Comparison of ENCODE assay signal across 2 cellular contexts in the genomic region with DNA sequence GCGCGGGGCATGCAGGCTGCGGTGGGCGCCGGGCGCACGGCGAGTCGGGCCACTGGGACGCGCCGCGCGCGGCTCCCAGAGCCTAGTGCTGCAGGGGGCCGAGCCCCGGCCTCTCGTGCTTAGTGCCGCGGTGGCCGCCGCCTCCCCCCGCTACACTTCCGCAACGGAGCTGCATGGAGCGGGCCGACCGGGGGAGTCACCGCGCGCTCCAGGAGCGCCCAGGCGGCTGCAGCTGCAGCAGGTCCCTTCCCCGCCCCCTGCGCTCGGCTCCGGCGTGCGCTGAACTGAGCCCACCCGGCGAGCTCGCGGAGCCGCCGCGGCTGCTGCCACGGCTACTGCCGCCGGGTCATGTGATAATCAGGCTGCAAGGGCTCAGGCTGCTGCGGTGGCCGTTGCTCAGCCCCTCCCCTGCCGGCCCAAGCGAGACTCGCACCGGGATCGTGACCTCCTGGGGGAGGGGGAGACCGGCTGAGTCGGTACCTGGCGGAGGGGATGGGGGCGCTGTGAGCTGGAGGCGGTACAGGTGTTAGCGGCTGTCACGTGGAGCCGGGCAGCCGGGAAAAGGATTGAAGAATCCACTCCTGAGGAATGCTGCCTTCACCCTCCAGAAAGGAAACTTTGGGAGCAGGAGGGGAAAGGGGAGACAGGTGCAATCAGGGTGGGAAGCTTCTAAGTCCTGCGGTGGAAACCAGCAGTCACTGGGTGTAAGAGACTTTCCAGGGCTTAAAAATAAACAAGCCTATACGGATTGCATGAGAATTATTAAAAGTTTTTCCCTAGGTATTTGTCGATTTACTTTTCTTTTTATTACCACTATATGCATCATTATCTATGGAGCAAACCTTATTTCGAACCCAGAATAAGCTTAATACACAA.
TF ChIP-seq lines count a peak whose summit lies in the region.

A gene with protein sequence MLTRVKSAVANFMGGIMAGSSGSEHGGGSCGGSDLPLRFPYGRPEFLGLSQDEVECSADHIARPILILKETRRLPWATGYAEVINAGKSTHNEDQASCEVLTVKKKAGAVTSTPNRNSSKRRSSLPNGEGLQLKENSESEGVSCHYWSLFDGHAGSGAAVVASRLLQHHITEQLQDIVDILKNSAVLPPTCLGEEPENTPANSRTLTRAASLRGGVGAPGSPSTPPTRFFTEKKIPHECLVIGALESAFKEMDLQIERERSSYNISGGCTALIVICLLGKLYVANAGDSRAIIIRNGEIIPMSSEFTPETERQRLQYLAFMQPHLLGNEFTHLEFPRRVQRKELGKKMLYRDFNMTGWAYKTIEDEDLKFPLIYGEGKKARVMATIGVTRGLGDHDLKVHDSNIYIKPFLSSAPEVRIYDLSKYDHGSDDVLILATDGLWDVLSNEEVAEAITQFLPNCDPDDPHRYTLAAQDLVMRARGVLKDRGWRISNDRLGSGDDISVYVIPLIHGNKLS (minus strand): TSS at position 352 of the 876 bp plus-strand sequence. CDS start 414 bp downstream, outside the sequence.

TF ChIP-seq in GM23338, 12 proteins besides CTCF, POLR2A, EP300 and RAD21 (continued from another document):
- TF ChIP-seq, protein P1, sequence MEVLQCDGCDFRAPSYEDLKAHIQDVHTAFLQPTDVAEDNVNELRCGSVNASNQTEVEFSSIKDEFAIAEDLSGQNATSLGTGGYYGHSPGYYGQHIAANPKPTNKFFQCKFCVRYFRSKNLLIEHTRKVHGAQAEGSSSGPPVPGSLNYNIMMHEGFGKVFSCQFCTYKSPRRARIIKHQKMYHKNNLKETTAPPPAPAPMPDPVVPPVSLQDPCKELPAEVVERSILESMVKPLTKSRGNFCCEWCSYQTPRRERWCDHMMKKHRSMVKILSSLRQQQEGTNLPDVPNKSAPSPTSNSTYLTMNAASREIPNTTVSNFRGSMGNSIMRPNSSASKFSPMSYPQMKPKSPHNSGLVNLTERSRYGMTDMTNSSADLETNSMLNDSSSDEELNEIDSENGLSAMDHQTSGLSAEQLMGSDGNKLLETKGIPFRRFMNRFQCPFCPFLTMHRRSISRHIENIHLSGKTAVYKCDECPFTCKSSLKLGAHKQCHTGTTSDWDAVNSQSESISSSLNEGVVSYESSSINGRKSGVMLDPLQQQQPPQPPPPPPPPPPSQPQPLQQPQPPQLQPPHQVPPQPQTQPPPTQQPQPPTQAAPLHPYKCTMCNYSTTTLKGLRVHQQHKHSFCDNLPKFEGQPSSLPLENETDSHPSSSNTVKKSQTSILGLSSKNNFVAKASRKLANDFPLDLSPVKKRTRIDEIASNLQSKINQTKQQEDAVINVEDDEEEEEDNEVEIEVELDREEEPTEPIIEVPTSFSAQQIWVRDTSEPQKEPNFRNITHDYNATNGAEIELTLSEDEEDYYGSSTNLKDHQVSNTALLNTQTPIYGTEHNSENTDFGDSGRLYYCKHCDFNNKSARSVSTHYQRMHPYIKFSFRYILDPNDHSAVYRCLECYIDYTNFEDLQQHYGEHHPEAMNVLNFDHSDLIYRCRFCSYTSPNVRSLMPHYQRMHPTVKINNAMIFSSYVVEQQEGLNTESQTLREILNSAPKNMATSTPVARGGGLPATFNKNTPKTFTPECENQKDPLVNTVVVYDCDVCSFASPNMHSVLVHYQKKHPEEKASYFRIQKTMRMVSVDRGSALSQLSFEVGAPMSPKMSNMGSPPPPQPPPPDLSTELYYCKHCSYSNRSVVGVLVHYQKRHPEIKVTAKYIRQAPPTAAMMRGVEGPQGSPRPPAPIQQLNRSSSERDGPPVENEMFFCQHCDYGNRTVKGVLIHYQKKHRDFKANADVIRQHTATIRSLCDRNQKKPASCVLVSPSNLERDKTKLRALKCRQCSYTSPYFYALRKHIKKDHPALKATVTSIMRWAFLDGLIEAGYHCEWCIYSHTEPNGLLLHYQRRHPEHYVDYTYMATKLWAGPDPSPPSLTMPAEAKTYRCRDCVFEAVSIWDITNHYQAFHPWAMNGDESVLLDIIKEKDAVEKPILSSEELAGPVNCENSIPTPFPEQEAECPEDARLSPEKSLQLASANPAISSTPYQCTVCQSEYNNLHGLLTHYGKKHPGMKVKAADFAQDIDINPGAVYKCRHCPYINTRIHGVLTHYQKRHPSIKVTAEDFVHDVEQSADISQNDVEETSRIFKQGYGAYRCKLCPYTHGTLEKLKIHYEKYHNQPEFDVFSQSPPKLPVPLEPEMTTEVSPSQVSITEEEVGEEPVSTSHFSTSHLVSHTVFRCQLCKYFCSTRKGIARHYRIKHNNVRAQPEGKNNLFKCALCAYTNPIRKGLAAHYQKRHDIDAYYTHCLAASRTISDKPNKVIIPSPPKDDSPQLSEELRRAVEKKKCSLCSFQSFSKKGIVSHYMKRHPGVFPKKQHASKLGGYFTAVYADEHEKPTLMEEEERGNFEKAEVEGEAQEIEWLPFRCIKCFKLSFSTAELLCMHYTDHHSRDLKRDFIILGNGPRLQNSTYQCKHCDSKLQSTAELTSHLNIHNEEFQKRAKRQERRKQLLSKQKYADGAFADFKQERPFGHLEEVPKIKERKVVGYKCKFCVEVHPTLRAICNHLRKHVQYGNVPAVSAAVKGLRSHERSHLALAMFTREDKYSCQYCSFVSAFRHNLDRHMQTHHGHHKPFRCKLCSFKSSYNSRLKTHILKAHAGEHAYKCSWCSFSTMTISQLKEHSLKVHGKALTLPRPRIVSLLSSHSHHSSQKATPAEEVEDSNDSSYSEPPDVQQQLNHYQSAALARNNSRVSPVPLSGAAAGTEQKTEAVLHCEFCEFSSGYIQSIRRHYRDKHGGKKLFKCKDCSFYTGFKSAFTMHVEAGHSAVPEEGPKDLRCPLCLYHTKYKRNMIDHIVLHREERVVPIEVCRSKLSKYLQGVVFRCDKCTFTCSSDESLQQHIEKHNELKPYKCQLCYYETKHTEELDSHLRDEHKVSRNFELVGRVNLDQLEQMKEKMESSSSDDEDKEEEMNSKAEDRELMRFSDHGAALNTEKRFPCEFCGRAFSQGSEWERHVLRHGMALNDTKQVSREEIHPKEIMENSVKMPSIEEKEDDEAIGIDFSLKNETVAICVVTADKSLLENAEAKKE (CRISPR knock-in tag; IDR thresholded peaks at IDR 0.05), result no peak
- TF ChIP-seq CREB1 (CRISPR knock-in tag; IDR thresholded peaks at IDR 0.05; ENCODE audit: low read depth), result peak; percentile 62

TF ChIP-seq in K562, 482 proteins besides CTCF, POLR2A, EP300 and RAD21 (continues in another document):
- TF ChIP-seq, protein P2, sequence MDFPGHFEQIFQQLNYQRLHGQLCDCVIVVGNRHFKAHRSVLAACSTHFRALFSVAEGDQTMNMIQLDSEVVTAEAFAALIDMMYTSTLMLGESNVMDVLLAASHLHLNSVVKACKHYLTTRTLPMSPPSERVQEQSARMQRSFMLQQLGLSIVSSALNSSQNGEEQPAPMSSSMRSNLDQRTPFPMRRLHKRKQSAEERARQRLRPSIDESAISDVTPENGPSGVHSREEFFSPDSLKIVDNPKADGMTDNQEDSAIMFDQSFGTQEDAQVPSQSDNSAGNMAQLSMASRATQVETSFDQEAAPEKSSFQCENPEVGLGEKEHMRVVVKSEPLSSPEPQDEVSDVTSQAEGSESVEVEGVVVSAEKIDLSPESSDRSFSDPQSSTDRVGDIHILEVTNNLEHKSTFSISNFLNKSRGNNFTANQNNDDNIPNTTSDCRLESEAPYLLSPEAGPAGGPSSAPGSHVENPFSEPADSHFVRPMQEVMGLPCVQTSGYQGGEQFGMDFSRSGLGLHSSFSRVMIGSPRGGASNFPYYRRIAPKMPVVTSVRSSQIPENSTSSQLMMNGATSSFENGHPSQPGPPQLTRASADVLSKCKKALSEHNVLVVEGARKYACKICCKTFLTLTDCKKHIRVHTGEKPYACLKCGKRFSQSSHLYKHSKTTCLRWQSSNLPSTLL (IDR thresholded peaks at IDR 0.05), result no peak
- TF ChIP-seq NCOR1 (IDR thresholded peaks at IDR 0.05) (peak; percentile 20; the same call in 1 of the 2 replicates), SRSF9 (IDR thresholded peaks at IDR 0.05; ENCODE audit: borderline replicate concordance, low read depth, low read length) (no peak), ZBED1 (IDR thresholded peaks at IDR 0.05) (0 out of 2 replicates have a peak, but pooled peaks have one; percentile 48), POLR2AphosphoS5 (IDR thresholded peaks at IDR 0.05; ENCODE audit: control insufficient read depth, insufficient read depth, low read depth, low read length) (peak; percentile 36; the same call in 1 of the 2 replicates), HNRNPH1 (optimal IDR thresholded peaks at IDR 0.05; ENCODE audit: low read depth, low read length) (no peak), TBL1XR1 (IDR thresholded peaks at IDR 0.05; ENCODE audit: low read length in 2 of 2) (peak in 1 of 2 experiments; percentile 18; a peak in 1 of 4 replicates), SPI1 (IDR thresholded peaks at IDR 0.05; ENCODE audit: borderline replicate concordance, low read depth, low read length) (peak; percentile 29; the same call in 1 of the 2 replicates), ZSCAN32 (CRISPR knock-in tag; IDR thresholded peaks at IDR 0.05) (no peak), EZH2 (IDR thresholded peaks at IDR 0.05; ENCODE audit: borderline replicate concordance, low read depth, low read length) (no peak), NFATC3 (IDR thresholded peaks at IDR 0.05) (no peak), ZNF253 (CRISPR knock-in tag; conservative IDR thresholded peaks at IDR 0.05) (no peak), PPARD (CRISPR knock-in tag; IDR thresholded peaks at IDR 0.05) (no peak), ZNF431 (CRISPR knock-in tag; IDR thresholded peaks at IDR 0.05) (no peak), ZNF75A (CRISPR knock-in tag; IDR thresholded peaks at IDR 0.05) (no peak), SUPT5H (IDR thresholded peaks at IDR 0.05) (no peak; the same call in 1 of the 2 replicates), TCF7 (IDR thresholded peaks at IDR 0.05; ENCODE audit: borderline replicate concordance) (no peak), NFE2 (IDR thresholded peaks at IDR 0.05; ENCODE audit: low read depth) (0 out of 2 replicates have a peak, but pooled peaks have one; percentile 7), STAT5A (IDR thresholded peaks at IDR 0.05; ENCODE audit: borderline replicate concordance, low read length) (no peak), HDAC3 (IDR thresholded peaks at IDR 0.05; ENCODE audit: borderline replicate concordance, partially characterized antibody) (no peak), RAD51 (IDR thresholded peaks at IDR 0.05; ENCODE audit: borderline replicate concordance, low read depth) (peak; percentile 85), MBD2 (IDR thresholded peaks at IDR 0.05; ENCODE audit: borderline replicate concordance, low read depth) (no peak), ELF4 (CRISPR knock-in tag; IDR thresholded peaks at IDR 0.05) (no peak), NFIC (IDR thresholded peaks at IDR 0.05) (no peak), ZNF41 (CRISPR knock-in tag; conservative IDR thresholded peaks at IDR 0.05) (no peak), ZFP36 (IDR thresholded peaks at IDR 0.05; ENCODE audit: low read depth, low read length, partially characterized antibody) (no peak), THRAP3 (IDR thresholded peaks at IDR 0.05; ENCODE audit: borderline replicate concordance) (no peak)
- TF ChIP-seq, protein P3, sequence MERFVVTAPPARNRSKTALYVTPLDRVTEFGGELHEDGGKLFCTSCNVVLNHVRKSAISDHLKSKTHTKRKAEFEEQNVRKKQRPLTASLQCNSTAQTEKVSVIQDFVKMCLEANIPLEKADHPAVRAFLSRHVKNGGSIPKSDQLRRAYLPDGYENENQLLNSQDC (CRISPR knock-in tag; IDR thresholded peaks at IDR 0.05), result no peak
- TF ChIP-seq, protein P4, sequence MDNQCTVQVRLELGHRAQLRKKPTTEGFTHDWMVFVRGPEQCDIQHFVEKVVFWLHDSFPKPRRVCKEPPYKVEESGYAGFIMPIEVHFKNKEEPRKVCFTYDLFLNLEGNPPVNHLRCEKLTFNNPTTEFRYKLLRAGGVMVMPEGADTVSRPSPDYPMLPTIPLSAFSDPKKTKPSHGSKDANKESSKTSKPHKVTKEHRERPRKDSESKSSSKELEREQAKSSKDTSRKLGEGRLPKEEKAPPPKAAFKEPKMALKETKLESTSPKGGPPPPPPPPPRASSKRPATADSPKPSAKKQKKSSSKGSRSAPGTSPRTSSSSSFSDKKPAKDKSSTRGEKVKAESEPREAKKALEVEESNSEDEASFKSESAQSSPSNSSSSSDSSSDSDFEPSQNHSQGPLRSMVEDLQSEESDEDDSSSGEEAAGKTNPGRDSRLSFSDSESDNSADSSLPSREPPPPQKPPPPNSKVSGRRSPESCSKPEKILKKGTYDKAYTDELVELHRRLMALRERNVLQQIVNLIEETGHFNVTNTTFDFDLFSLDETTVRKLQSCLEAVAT (IDR thresholded peaks at IDR 0.05), result no peak
- TF ChIP-seq, protein P5, sequence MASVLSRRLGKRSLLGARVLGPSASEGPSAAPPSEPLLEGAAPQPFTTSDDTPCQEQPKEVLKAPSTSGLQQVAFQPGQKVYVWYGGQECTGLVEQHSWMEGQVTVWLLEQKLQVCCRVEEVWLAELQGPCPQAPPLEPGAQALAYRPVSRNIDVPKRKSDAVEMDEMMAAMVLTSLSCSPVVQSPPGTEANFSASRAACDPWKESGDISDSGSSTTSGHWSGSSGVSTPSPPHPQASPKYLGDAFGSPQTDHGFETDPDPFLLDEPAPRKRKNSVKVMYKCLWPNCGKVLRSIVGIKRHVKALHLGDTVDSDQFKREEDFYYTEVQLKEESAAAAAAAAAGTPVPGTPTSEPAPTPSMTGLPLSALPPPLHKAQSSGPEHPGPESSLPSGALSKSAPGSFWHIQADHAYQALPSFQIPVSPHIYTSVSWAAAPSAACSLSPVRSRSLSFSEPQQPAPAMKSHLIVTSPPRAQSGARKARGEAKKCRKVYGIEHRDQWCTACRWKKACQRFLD (CRISPR knock-in tag; IDR thresholded peaks at IDR 0.05), result no peak
- TF ChIP-seq, protein P6, sequence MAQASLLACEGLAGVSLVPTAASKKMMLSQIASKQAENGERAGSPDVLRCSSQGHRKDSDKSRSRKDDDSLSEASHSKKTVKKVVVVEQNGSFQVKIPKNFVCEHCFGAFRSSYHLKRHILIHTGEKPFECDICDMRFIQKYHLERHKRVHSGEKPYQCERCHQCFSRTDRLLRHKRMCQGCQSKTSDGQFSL (CRISPR knock-in tag; IDR thresholded peaks at IDR 0.05), result 0 out of 2 replicates have a peak, but pooled peaks have one; percentile 25
- TF ChIP-seq, protein P6 (tag; IDR thresholded peaks at IDR 0.05), result no peak
- TF ChIP-seq, protein P7, sequence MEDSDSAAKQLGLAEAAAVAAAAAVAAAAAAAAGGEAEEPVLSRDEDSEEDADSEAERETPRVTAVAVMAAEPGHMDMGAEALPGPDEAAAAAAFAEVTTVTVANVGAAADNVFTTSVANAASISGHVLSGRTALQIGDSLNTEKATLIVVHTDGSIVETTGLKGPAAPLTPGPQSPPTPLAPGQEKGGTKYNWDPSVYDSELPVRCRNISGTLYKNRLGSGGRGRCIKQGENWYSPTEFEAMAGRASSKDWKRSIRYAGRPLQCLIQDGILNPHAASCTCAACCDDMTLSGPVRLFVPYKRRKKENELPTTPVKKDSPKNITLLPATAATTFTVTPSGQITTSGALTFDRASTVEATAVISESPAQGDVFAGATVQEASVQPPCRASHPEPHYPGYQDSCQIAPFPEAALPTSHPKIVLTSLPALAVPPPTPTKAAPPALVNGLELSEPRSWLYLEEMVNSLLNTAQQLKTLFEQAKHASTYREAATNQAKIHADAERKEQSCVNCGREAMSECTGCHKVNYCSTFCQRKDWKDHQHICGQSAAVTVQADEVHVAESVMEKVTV (CRISPR knock-in tag; IDR thresholded peaks at IDR 0.05), result no peak
- TF ChIP-seq, protein P8, sequence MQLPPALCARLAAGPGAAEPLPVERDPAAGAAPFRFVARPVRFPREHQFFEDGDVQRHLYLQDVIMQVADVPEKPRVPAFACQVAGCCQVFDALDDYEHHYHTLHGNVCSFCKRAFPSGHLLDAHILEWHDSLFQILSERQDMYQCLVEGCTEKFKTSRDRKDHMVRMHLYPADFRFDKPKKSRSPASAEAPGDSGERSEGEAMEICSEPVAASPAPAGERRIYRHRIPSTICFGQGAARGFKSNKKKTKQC (CRISPR knock-in tag; IDR thresholded peaks at IDR 0.05), result no peak
